1 cellular context compared by ENCODE assay signal in genomic region chr16:3182608-3183444, GRCh38.
TF ChIP-seq lines count a peak whose summit lies in the region.

No MANE protein-coding gene starts in this region.

TF ChIP-seq in HepG2, 621 proteins besides CTCF, POLR2A, EP300 and RAD21 (continued from another document and continues in another):
- TF ChIP-seq ZFP91 (CRISPR knock-in tag; IDR thresholded peaks at IDR 0.05; ENCODE audit: borderline replicate concordance): peak; percentile 61
- TF ChIP-seq, protein P1, sequence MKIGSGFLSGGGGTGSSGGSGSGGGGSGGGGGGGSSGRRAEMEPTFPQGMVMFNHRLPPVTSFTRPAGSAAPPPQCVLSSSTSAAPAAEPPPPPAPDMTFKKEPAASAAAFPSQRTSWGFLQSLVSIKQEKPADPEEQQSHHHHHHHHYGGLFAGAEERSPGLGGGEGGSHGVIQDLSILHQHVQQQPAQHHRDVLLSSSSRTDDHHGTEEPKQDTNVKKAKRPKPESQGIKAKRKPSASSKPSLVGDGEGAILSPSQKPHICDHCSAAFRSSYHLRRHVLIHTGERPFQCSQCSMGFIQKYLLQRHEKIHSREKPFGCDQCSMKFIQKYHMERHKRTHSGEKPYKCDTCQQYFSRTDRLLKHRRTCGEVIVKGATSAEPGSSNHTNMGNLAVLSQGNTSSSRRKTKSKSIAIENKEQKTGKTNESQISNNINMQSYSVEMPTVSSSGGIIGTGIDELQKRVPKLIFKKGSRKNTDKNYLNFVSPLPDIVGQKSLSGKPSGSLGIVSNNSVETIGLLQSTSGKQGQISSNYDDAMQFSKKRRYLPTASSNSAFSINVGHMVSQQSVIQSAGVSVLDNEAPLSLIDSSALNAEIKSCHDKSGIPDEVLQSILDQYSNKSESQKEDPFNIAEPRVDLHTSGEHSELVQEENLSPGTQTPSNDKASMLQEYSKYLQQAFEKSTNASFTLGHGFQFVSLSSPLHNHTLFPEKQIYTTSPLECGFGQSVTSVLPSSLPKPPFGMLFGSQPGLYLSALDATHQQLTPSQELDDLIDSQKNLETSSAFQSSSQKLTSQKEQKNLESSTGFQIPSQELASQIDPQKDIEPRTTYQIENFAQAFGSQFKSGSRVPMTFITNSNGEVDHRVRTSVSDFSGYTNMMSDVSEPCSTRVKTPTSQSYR (CRISPR knock-in tag; IDR thresholded peaks at IDR 0.05; ENCODE audit: borderline replicate concordance): 0 out of 2 replicates have a peak, but pooled peaks have one; percentile 18
- TF ChIP-seq MXI1 (IDR thresholded peaks at IDR 0.05; ENCODE audit: borderline replicate concordance, low read depth, low read length): peak; percentile 43; the same call in 1 of the 3 replicates
- TF ChIP-seq RFXANK (CRISPR knock-in tag; IDR thresholded peaks at IDR 0.05): peak; percentile 31; the same call in 1 of the 2 replicates
- TF ChIP-seq KDM4B (CRISPR knock-in tag; IDR thresholded peaks at IDR 0.05): peak; percentile 80; the same call in 1 of the 2 replicates
- 0 out of 2 replicates have a peak, but pooled peaks have one; percentile 28 for TF ChIP-seq NKX3-1 (CRISPR knock-in tag; IDR thresholded peaks at IDR 0.05)
- TF ChIP-seq SAP130 (CRISPR knock-in tag; IDR thresholded peaks at IDR 0.05; ENCODE audit: low read depth): peak; percentile 37; the same call in 1 of the 2 replicates
- TF ChIP-seq CCDC6 (CRISPR knock-in tag; IDR thresholded peaks at IDR 0.05): peak; percentile 69; the same call in 1 of the 2 replicates
- no peak; the same call in 1 of the 2 replicates for TF ChIP-seq ZNF546 (CRISPR knock-in tag; conservative IDR thresholded peaks at IDR 0.05)
- peak; percentile 67; the same call in 1 of the 2 replicates for TF ChIP-seq TARDBP (CRISPR knock-in tag; IDR thresholded peaks at IDR 0.05)
- no peak for TF ChIP-seq HMG20B (CRISPR knock-in tag; conservative IDR thresholded peaks at IDR 0.05)
- TF ChIP-seq, protein P2, sequence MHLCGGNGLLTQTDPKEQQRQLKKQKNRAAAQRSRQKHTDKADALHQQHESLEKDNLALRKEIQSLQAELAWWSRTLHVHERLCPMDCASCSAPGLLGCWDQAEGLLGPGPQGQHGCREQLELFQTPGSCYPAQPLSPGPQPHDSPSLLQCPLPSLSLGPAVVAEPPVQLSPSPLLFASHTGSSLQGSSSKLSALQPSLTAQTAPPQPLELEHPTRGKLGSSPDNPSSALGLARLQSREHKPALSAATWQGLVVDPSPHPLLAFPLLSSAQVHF (CRISPR knock-in tag; IDR thresholded peaks at IDR 0.05): peak; percentile 13; the same call in 1 of the 2 replicates
- TF ChIP-seq, protein P3, sequence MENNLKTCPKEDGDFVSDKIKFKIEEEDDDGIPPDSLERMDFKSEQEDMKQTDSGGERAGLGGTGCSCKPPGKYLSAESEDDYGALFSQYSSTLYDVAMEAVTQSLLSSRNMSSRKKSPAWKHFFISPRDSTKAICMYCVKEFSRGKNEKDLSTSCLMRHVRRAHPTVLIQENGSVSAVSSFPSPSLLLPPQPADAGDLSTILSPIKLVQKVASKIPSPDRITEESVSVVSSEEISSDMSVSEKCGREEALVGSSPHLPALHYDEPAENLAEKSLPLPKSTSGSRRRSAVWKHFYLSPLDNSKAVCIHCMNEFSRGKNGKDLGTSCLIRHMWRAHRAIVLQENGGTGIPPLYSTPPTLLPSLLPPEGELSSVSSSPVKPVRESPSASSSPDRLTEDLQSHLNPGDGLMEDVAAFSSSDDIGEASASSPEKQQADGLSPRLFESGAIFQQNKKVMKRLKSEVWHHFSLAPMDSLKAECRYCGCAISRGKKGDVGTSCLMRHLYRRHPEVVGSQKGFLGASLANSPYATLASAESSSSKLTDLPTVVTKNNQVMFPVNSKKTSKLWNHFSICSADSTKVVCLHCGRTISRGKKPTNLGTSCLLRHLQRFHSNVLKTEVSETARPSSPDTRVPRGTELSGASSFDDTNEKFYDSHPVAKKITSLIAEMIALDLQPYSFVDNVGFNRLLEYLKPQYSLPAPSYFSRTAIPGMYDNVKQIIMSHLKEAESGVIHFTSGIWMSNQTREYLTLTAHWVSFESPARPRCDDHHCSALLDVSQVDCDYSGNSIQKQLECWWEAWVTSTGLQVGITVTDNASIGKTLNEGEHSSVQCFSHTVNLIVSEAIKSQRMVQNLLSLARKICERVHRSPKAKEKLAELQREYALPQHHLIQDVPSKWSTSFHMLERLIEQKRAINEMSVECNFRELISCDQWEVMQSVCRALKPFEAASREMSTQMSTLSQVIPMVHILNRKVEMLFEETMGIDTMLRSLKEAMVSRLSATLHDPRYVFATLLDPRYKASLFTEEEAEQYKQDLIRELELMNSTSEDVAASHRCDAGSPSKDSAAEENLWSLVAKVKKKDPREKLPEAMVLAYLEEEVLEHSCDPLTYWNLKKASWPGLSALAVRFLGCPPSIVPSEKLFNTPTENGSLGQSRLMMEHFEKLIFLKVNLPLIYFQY (CRISPR knock-in tag; IDR thresholded peaks at IDR 0.05; ENCODE audit: borderline replicate concordance): peak; percentile 58; the same call in 1 of the 2 replicates
- peak; percentile 37; the same call in 1 of the 2 replicates for TF ChIP-seq ZNF124 (CRISPR knock-in tag; IDR thresholded peaks at IDR 0.05)
- TF ChIP-seq YEATS2 (CRISPR knock-in tag; IDR thresholded peaks at IDR 0.05; ENCODE audit: borderline replicate concordance): peak; percentile 29; the same call in 1 of the 2 replicates
- 0 out of 2 replicates have a peak, but pooled peaks have one; percentile 38 for TF ChIP-seq FUBP1 (CRISPR knock-in tag; IDR thresholded peaks at IDR 0.05; ENCODE audit: borderline replicate concordance)
- TF ChIP-seq RARA (CRISPR knock-in tag; IDR thresholded peaks at IDR 0.05): no peak
- peak; percentile 36; the same call in 1 of the 2 replicates for TF ChIP-seq ETV5 (CRISPR knock-in tag; IDR thresholded peaks at IDR 0.05; ENCODE audit: borderline replicate concordance)
- peak; percentile 86 for TF ChIP-seq ZNF800 (CRISPR knock-in tag; IDR thresholded peaks at IDR 0.05)
- TF ChIP-seq ZNF883 (CRISPR knock-in tag; IDR thresholded peaks at IDR 0.05; ENCODE audit: not compliant biosample characterization): peak; percentile 13
- TF ChIP-seq KMT2B (CRISPR knock-in tag; IDR thresholded peaks at IDR 0.05): peak; percentile 31; the same call in 1 of the 2 replicates
- 0 out of 2 replicates have a peak, but pooled peaks have one; percentile 20 for TF ChIP-seq HOXA9 (CRISPR knock-in tag; IDR thresholded peaks at IDR 0.05; ENCODE audit: borderline replicate concordance)
- TF ChIP-seq ATF7-NPFF (CRISPR knock-in tag; IDR thresholded peaks at IDR 0.05; ENCODE audit: low read depth): peak; percentile 43; the same call in 1 of the 2 replicates
- TF ChIP-seq, protein P4, sequence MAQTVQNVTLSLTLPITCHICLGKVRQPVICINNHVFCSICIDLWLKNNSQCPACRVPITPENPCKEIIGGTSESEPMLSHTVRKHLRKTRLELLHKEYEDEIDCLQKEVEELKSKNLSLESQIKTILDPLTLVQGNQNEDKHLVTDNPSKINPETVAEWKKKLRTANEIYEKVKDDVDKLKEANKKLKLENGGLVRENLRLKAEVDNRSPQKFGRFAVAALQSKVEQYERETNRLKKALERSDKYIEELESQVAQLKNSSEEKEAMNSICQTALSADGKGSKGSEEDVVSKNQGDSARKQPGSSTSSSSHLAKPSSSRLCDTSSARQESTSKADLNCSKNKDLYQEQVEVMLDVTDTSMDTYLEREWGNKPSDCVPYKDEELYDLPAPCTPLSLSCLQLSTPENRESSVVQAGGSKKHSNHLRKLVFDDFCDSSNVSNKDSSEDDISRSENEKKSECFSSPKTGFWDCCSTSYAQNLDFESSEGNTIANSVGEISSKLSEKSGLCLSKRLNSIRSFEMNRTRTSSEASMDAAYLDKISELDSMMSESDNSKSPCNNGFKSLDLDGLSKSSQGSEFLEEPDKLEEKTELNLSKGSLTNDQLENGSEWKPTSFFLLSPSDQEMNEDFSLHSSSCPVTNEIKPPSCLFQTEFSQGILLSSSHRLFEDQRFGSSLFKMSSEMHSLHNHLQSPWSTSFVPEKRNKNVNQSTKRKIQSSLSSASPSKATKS (CRISPR knock-in tag; IDR thresholded peaks at IDR 0.05): no peak
- no peak for TF ChIP-seq SNAI1 (CRISPR knock-in tag; IDR thresholded peaks at IDR 0.05; ENCODE audit: borderline replicate concordance)
- TF ChIP-seq ZMYM3 (CRISPR knock-in tag; IDR thresholded peaks at IDR 0.05): peak; percentile 55; the same call in 1 of the 2 replicates
- peak; percentile 85 for TF ChIP-seq KDM5B (CRISPR knock-in tag; IDR thresholded peaks at IDR 0.05; ENCODE audit: borderline replicate concordance)
- TF ChIP-seq ZNF44 (CRISPR knock-in tag; IDR thresholded peaks at IDR 0.05): 0 out of 2 replicates have a peak, but pooled peaks have one; percentile 40
- 0 out of 2 replicates have a peak, but pooled peaks have one; percentile 18 for TF ChIP-seq ZNF605 (CRISPR knock-in tag; IDR thresholded peaks at IDR 0.05)
- no peak for TF ChIP-seq SCMH1 (CRISPR knock-in tag; IDR thresholded peaks at IDR 0.05; ENCODE audit: borderline replicate concordance)
- no peak for TF ChIP-seq ZBTB14 (CRISPR knock-in tag; IDR thresholded peaks at IDR 0.05)
- TF ChIP-seq, protein P5, sequence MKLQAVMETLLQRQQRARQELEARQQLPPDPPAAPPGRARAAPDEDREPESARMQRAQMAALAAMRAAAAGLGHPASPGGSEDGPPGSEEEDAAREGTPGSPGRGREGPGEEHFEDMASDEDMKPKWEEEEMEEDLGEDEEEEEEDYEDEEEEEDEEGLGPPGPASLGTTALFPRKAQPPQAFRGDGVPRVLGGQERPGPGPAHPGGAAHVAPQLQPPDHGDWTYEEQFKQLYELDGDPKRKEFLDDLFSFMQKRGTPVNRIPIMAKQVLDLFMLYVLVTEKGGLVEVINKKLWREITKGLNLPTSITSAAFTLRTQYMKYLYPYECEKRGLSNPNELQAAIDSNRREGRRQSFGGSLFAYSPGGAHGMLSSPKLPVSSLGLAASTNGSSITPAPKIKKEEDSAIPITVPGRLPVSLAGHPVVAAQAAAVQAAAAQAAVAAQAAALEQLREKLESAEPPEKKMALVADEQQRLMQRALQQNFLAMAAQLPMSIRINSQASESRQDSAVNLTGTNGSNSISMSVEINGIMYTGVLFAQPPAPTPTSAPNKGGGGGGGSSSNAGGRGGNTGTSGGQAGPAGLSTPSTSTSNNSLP (IDR thresholded peaks at IDR 0.05; ENCODE audit: low read depth, low read length): no peak
- no peak for TF ChIP-seq MLLT10 (CRISPR knock-in tag; IDR thresholded peaks at IDR 0.05)
- TF ChIP-seq ZNF343 (CRISPR knock-in tag; IDR thresholded peaks at IDR 0.05): 0 out of 2 replicates have a peak, but pooled peaks have one; percentile 40
- peak; percentile 10; the same call in 1 of the 2 replicates for TF ChIP-seq NR2C2 (CRISPR knock-in tag; IDR thresholded peaks at IDR 0.05; ENCODE audit: borderline replicate concordance)
